8 cellular contexts compared by ENCODE assay signal in genomic region chr18:25164211-25164836, GRCh38.
A peak's percentile ranks its signal among the peaks of the same experiment; 100 is the strongest.
DNase-seq lines count a peak whose midpoint lies in the region; ATAC-seq and TF ChIP-seq lines count a peak whose summit lies in the region.

No MANE protein-coding gene starts in this region.

- H3K27ac ChIP-seq in naive thymus-derived CD4-positive, alpha-beta T cell (ENCODE audit: low read depth, low read length): no peak overlapping the region

- intact Hi-C loops in activated CD8-positive, alpha-beta T cell treated with anti-CD3 and anti-CD28 coated beads for 36 hours (cut with micrococcal nuclease): no loop called here
- intact Hi-C loops in naive thymus-derived CD4-positive, alpha-beta T cell (cut with micrococcal nuclease): no loop called here

- no peaks in the 10 kb centered on the region for H3K9me3 ChIP-seq in naive thymus-derived CD4-positive, alpha-beta T cell (ENCODE audit: control insufficient read depth in 2 of 3, low read length in 3 of 3)

- H3K27me3 ChIP-seq in naive thymus-derived CD4-positive, alpha-beta T cell (ENCODE audit: control insufficient read depth in 2 of 2, insufficient read depth in 2 of 2, low read length in 2 of 2): no peaks in the 10 kb centered on the region

- CTCF ChIA-PET in activated CD8-positive, alpha-beta T cell treated with anti-CD3 and anti-CD28 coated beads for 36 hours (lab: Charles Lee): no interaction called here
- CTCF ChIA-PET in naive thymus-derived CD4-positive, alpha-beta T cell (lab: Charles Lee): interaction anchor here (0.7 kb wide), 1 partner anchor 624 kb away, joined by 4 read pairs; no protein-coding TSS in a partner anchor

- peaks cover 1% of the 10 kb centered on the region for H3K27me3 Mint-ChIP-seq in activated CD8-positive, alpha-beta T cell treated with anti-CD3 and anti-CD28 coated beads for 36 hours
- peaks cover 0 to 4% (median 0%) of the 10 kb centered on the region in 5 donors for H3K27me3 Mint-ChIP-seq in naive thymus-derived CD4-positive, alpha-beta T cell

- POLR2A ChIA-PET in activated CD8-positive, alpha-beta T cell treated with anti-CD3 and anti-CD28 coated beads for 36 hours (lab: Charles Lee): no interaction called here
- POLR2A ChIA-PET in naive thymus-derived CD4-positive, alpha-beta T cell (lab: Charles Lee): no interaction called here

- H3K27ac Mint-ChIP-seq in activated CD8-positive, alpha-beta T cell treated with anti-CD3 and anti-CD28 coated beads for 36 hours: no peak overlapping the region
- H3K27ac Mint-ChIP-seq in naive thymus-derived CD4-positive, alpha-beta T cell: peak overlapping the region in 5 of 9 donors; percentile 32 to 76 (median 44)

- no peaks in the 10 kb centered on the region for H3K9me3 Mint-ChIP-seq in activated CD8-positive, alpha-beta T cell treated with anti-CD3 and anti-CD28 coated beads for 36 hours
- H3K9me3 Mint-ChIP-seq in naive thymus-derived CD4-positive, alpha-beta T cell: no peaks in the 10 kb centered on the region

- H3K4me1 ChIP-seq in naive thymus-derived CD4-positive, alpha-beta T cell (ENCODE audit: control insufficient read depth in 2 of 2, insufficient read depth in 2 of 2, low read length in 2 of 2): no peaks in the 10 kb centered on the region

- no peak for DNase-seq in activated CD8-positive, alpha-beta T cell treated with anti-CD3 and anti-CD28 coated beads for 36 hours
- DNase-seq in naive thymus-derived CD4-positive, alpha-beta T cell: peak in 1 of 9 donors; percentile 4
- DNase-seq in iPS-NIHi11 (ENCODE audit: low spot score) (no peak), NCI-H1105 treated with DMSO at 0.1 percent for 48 hours (lab: John Stamatoyannopoulos, UW) (no peak), NCI-H524 (lab: John Stamatoyannopoulos, UW) (no peak), NAMALWA (ENCODE audit: low spot score) (no peak)

- ATAC-seq in GM18861 (IDR thresholded peaks at IDR 0.05; ENCODE audit: unreplicated experiment): peak; percentile 25
- peak; percentile 34 for ATAC-seq in HG02678 (IDR thresholded peaks at IDR 0.05; ENCODE audit: unreplicated experiment)
- ATAC-seq in activated CD8-positive, alpha-beta T cell treated with anti-CD3 and anti-CD28 coated beads for 36 hours: no peak
- peak; percentile 14 for ATAC-seq in naive thymus-derived CD4-positive, alpha-beta T cell

- no peaks in the 10 kb centered on the region for H3K36me3 ChIP-seq in naive thymus-derived CD4-positive, alpha-beta T cell (ENCODE audit: control insufficient read depth in 2 of 3, insufficient read depth in 3 of 3, low read length in 3 of 3)

- peak overlapping the region; percentile 37 for H3K4me3 Mint-ChIP-seq in activated CD8-positive, alpha-beta T cell treated with anti-CD3 and anti-CD28 coated beads for 36 hours
- H3K4me3 Mint-ChIP-seq in naive thymus-derived CD4-positive, alpha-beta T cell: peak overlapping the region; percentile 71 to 87 (median 82)

- H3K4me3 ChIP-seq in naive thymus-derived CD4-positive, alpha-beta T cell (ENCODE audit: low read length): peak overlapping the region; percentile 22

- TF ChIP-seq CTCF in activated CD8-positive, alpha-beta T cell treated with anti-CD3 and anti-CD28 coated beads for 36 hours (IDR thresholded peaks at IDR 0.05): no peak

- H3K4me1 Mint-ChIP-seq in activated CD8-positive, alpha-beta T cell treated with anti-CD3 and anti-CD28 coated beads for 36 hours (ENCODE audit: low read depth): peaks cover 21% of the 10 kb centered on the region
- H3K4me1 Mint-ChIP-seq in naive thymus-derived CD4-positive, alpha-beta T cell: peaks cover 7 to 32% (median 22%) of the 10 kb centered on the region in 7 donors

- H3K36me3 Mint-ChIP-seq in activated CD8-positive, alpha-beta T cell treated with anti-CD3 and anti-CD28 coated beads for 36 hours (ENCODE audit: low read depth): no peaks in the 10 kb centered on the region
- H3K36me3 Mint-ChIP-seq in naive thymus-derived CD4-positive, alpha-beta T cell: no peaks in the 10 kb centered on the region
